In the genomic region with DNA sequence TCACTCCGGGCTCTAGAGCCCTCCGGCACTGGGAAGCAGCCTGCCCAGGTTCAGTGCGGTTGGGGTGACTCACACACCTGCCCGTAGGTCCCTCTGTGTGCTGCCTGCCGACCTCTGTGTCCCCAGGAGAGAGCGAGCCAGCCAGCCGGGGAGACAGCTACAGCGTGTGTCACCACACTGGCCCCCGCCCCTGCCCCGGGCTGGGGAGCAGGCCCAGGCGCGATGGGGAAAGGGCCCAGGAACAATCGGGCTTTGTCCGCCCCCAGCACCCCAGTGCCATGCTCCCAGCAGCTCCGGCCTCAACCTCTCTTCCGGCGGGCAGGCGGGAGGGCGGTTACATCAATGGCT, we compare ENCODE assay signal across 17 cellular contexts. TPM values are rescaled to one million over a fixed set of nuclear protein-coding genes. Genes with fewer than 3 reads are reported as not detected.
DNase-seq lines count a peak whose midpoint lies in the region; ATAC-seq and TF ChIP-seq lines count a peak whose summit lies in the region.
"Had no signal": no experiment of that assay in that cellular context is flagged by ENCODE, and none has a peak within 500 bp of the region (broad histone marks: within the 10 kb centered on the region; RNA-seq: fewer than 3 reads in every experiment).

Gene KLK6 (minus strand): TSS at position 179 of the 348 bp plus-strand sequence. CDS start 1,487 bp downstream, outside the sequence.

- intact Hi-C loops in MCF 10A (cut with micrococcal nuclease), result no loop called here

- H3K4me3 ChIP-seq in H7 (ENCODE audit: insufficient read depth, low read depth, low read length) (no peak within 1 kb of the TSS), WERI-Rb-1 (ENCODE audit: low read depth, low read length) (no peak within 1 kb of the TSS)
- H3K4me3 ChIP-seq: psoas muscle, tibial nerve had no signal

- POLR2A ChIA-PET in MCF 10A (lab: Yijun Ruan, JAX), result no interaction called here

- TF ChIP-seq CTCF in MCF 10A (IDR thresholded peaks at IDR 0.05; ENCODE audit: unreplicated experiment), result no peak
- no peak for TF ChIP-seq CTCF in WERI-Rb-1 (IDR thresholded peaks at IDR 0.05; ENCODE audit: low read depth, low read length)

- H3K27me3 Mint-ChIP-seq in MCF 10A (ENCODE audit: insufficient read depth, unreplicated experiment), result no peaks in the 10 kb centered on the region

- peak; percentile 61 for DNase-seq in H7
- peak; percentile 12 for DNase-seq in MCF 10A (ENCODE audit: unreplicated experiment)
- DNase-seq in inferior parietal cortex (ENCODE audit: extremely low spot score), result peak; percentile 66
- DNase-seq in pons (ENCODE audit: low spot score), result peak; percentile 91
- DNase-seq in UCSD-AML1 (lab: John Stamatoyannopoulos, UW; ENCODE audit: unreplicated experiment), result no peak
- DNase-seq in activated CD4-positive, CD25-positive, alpha-beta regulatory T cell (lab: John Stamatoyannopoulos, UW), result no peak
- DNase-seq in WERI-Rb-1, result no peak
- DNase-seq: activated naive CD8-positive, alpha-beta T cell treated with anti-CD3 and anti-CD28 coated beads for 36 hours; DMS153; erythroblast; NCI-H1092 treated with DMSO at 0.1 percent for 48 hours; NCI-H2227 treated with DMSO at 0.1 percent for 48 hours; psoas muscle had no signal

- ATAC-seq in HG03025 (IDR thresholded peaks at IDR 0.05; ENCODE audit: low FRiP score, unreplicated experiment), result no peak
- ATAC-seq: psoas muscle had no signal

- H3K27ac Mint-ChIP-seq in MCF 10A (ENCODE audit: low read depth, unreplicated experiment), result peak within 1 kb of the TSS; percentile 72
- H3K27ac Mint-ChIP-seq: activated naive CD8-positive, alpha-beta T cell treated with anti-CD3 and anti-CD28 coated beads for 36 hours had no signal

- no peaks in the 10 kb centered on the region for H3K36me3 ChIP-seq in H7 (replicated peaks; ENCODE audit: control insufficient read depth, insufficient read depth, low read length)
- no peaks in the 10 kb centered on the region for H3K36me3 ChIP-seq in WERI-Rb-1
- H3K36me3 ChIP-seq: tibial nerve had no signal

- no peaks in the 10 kb centered on the region for H3K9me3 Mint-ChIP-seq in MCF 10A (ENCODE audit: unreplicated experiment)
- H3K9me3 Mint-ChIP-seq: activated naive CD8-positive, alpha-beta T cell treated with anti-CD3 and anti-CD28 coated beads for 36 hours had no signal

- H3K27me3 ChIP-seq in H7 (ENCODE audit: control insufficient read depth, insufficient read depth, low read length), result no peaks in the 10 kb centered on the region
- H3K27me3 ChIP-seq in WERI-Rb-1 (ENCODE audit: insufficient read depth, low read depth, severe bottlenecking), result peaks cover 89% of the 10 kb centered on the region

- H3K4me1 Mint-ChIP-seq in MCF 10A (ENCODE audit: insufficient read depth, unreplicated experiment), result no peaks in the 10 kb centered on the region
- H3K4me1 Mint-ChIP-seq: activated naive CD8-positive, alpha-beta T cell treated with anti-CD3 and anti-CD28 coated beads for 36 hours had no signal

- no peak within 1 kb of the TSS for H3K4me3 Mint-ChIP-seq in MCF 10A (ENCODE audit: unreplicated experiment)
- H3K4me3 Mint-ChIP-seq: activated naive CD8-positive, alpha-beta T cell treated with anti-CD3 and anti-CD28 coated beads for 36 hours had no signal

- BruUV-seq in MCF 10A (replicated peaks; lab: Mats Ljungman, UMichigan), result no TSS peak

- H3K27ac ChIP-seq in WERI-Rb-1, result no peak within 1 kb of the TSS
- H3K27ac ChIP-seq: psoas muscle had no signal

- no peaks in the 10 kb centered on the region for H3K36me3 Mint-ChIP-seq in MCF 10A (ENCODE audit: insufficient read depth, unreplicated experiment)
- H3K36me3 Mint-ChIP-seq: activated naive CD8-positive, alpha-beta T cell treated with anti-CD3 and anti-CD28 coated beads for 36 hours had no signal

- H3K9me3 ChIP-seq in WERI-Rb-1 (ENCODE audit: severe bottlenecking), result no peaks in the 10 kb centered on the region
- H3K9me3 ChIP-seq: psoas muscle, tibial nerve had no signal

- CTCF ChIA-PET in MCF 10A (lab: Yijun Ruan, JAX), result no interaction called here

RNA-seq across cellular contexts. Expression of gene KLK6, which starts in this region (rescaled TPM):
- total RNA-seq in H7 (2014; rRNA removed; shearing (Covaris generic)), result 0.38 and 0.74 TPM in 2 replicates
- not detected in 2 replicates for total RNA-seq in MCF 10A (2022)
- total RNA-seq: activated naive CD8-positive, alpha-beta T cell treated with anti-CD3 and anti-CD28 coated beads for 36 hours; chondrocyte; mononuclear cell; psoas muscle had no signal

Comparison
In these comparisons a context has a peak if more than half of its experiments do, and no peak if none do; other contexts are left out.
1. Peak in DNase-seq in H7; RNA of the gene not detected or under 1 TPM.
2. Peak in DNase-seq in MCF 10A; RNA of the gene not detected or under 1 TPM.
3. DNase-seq: peak in inferior parietal cortex (single experiment) and pons (single experiment); none in UCSD-AML1 (single experiment), activated CD4-positive, CD25-positive, alpha-beta regulatory T cell (0 of 4) and WERI-Rb-1 (single experiment).